ENCODE assay signal across 22 cellular contexts in the genomic region with DNA sequence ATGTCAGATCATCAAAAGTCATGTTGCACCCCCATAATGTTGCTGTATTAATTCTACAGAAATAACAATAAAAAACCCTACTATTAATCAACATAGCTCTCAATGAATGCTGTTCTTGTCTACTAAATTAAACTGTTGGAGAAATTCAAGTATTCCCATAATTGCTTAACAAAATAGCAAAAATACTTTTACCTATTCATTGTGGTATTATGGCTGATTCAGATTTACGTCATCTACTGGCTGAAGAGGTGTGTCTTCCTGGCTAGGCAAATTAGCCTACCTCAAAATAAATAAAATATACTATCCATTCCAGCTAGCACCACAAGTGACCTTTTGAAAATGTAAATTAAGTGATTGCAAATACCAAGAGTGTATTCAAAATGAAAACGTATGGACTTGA.
"Had no signal": no experiment of that assay in that cellular context is flagged by ENCODE, and none has a peak within 500 bp of the region (broad histone marks: within the 10 kb centered on the region; RNA-seq: fewer than 3 reads in every experiment).

No MANE protein-coding gene starts in this region.

- H3K36me3 ChIP-seq: gastroesophageal sphincter, ovary, prostate gland, sigmoid colon, thoracic aorta, uterus, WERI-Rb-1 had no signal

- ATAC-seq: activated CD4-positive, CD25-positive, alpha-beta regulatory T cell treated with anti-CD3 and anti-CD28 coated beads, Interleukin-2, amount 50 U/mL, for 24 hours; gastroesophageal sphincter; stimulated activated effector memory CD8-positive, alpha-beta T cell treated with anti-CD3 and anti-CD28 coated beads, Interleukin-12 subunit alpha, Interleukin-12 subunit beta, amount 100 ng/mL, for 72 hours had no signal

- H3K27ac ChIP-seq: hepatocyte, ovary, thoracic aorta, WERI-Rb-1 had no signal

- DNase-seq: activated CD4-positive, alpha-beta T cell treated with anti-CD3 and anti-CD28 coated beads for 48 hours; activated CD4-positive, alpha-beta T cell treated with anti-CD3 and anti-CD28 coated beads, Interleukin-2, amount 50 U/mL, for 48 hours; activated CD8-positive, alpha-beta memory T cell treated with anti-CD3 and anti-CD28 coated beads for 24 hours; activated effector memory CD4-positive, alpha-beta T cell treated with anti-CD3 and anti-CD28 coated beads, Interleukin-2, amount 50 U/mL, for 16 hours; activated naive CD4-positive, alpha-beta T cell treated with anti-CD3 and anti-CD28 coated beads, Interleukin-2, amount 10 ng/mL, durations not matched to agents 7 days and 5 days; activated naive CD8-positive, alpha-beta T cell treated with anti-CD3 and anti-CD28 coated beads, Interleukin-2, amount 10 ng/mL, durations not matched to agents 7 days and 5 days; amniotic stem cell; endodermal cell; islet precursor cell; naive B cell; ovary; sigmoid colon; small intestine; stimulated activated CD4-positive, alpha-beta T cell treated with anti-CD3 and anti-CD28 coated beads, Interleukin-4, amount 100 ng/mL, for 24 hours; uterus; WERI-Rb-1 had no signal

- H3K27me3 ChIP-seq: gastroesophageal sphincter, hepatocyte, ovary, sigmoid colon, uterus had no signal

- H3K4me3 ChIP-seq: gastroesophageal sphincter, hepatocyte, ovary, prostate gland, sigmoid colon, thoracic aorta, uterus had no signal

- H3K4me1 ChIP-seq: prostate gland had no signal

- H3K9me3 ChIP-seq: gastroesophageal sphincter, ovary, prostate gland, sigmoid colon, thoracic aorta, uterus had no signal
